9 cellular contexts compared by ENCODE assay signal in genomic region chr20:10508468-10509251, GRCh38.
DNase-seq lines count a peak whose midpoint lies in the region; ATAC-seq and TF ChIP-seq lines count a peak whose summit lies in the region.
"Had no signal": no experiment of that assay in that cellular context is flagged by ENCODE, and none has a peak within 500 bp of the region (broad histone marks: within the 10 kb centered on the region; RNA-seq: fewer than 3 reads in every experiment).

No MANE protein-coding gene starts in this region.

- no peaks in the 10 kb centered on the region for H3K9me3 Mint-ChIP-seq in brain

- TF ChIP-seq CTCF in HEK293 (tag by site-specific recombination; IDR thresholded peaks at IDR 0.05) (no peak), brain (conservative IDR thresholded peaks at IDR 0.05) (no peak)

- no peak for ATAC-seq in HG03139 (IDR thresholded peaks at IDR 0.05; ENCODE audit: unreplicated experiment)
- ATAC-seq in HG03175 (IDR thresholded peaks at IDR 0.05; ENCODE audit: unreplicated experiment): no peak

- H3K4me1 ChIP-seq in HEK293 (ENCODE audit: control insufficient read depth, insufficient read depth, low read length): peaks cover 9% of the 10 kb centered on the region
- peaks cover 34% of the 10 kb centered on the region for H3K4me1 ChIP-seq in stomach smooth muscle (ENCODE audit: control insufficient read depth, insufficient read depth, low read length)

- peaks cover 62% of the 10 kb centered on the region for H3K4me1 Mint-ChIP-seq in brain

- POLR2A ChIA-PET in HEK293 (lab: Yijun Ruan, JAX): no interaction called here

- H3K36me3 ChIP-seq in HEK293 (ENCODE audit: control insufficient read depth in 2 of 2, insufficient read depth in 1 of 2, low read length in 2 of 2) (no peaks in the 10 kb centered on the region), stomach smooth muscle (ENCODE audit: control insufficient read depth in 2 of 2, insufficient read depth in 2 of 2, low read length in 2 of 2) (no peaks in the 10 kb centered on the region)

- DNase-seq in islet precursor cell: peak; percentile 75
- DNase-seq in activated naive CD4-positive, alpha-beta T cell treated with anti-CD3 and anti-CD28 coated beads, Interleukin-2, amount 50 U/mL, for 16 hours: no peak
- no peak for DNase-seq in NCI-H2107 (lab: John Stamatoyannopoulos, UW)
- DNase-seq: MV-4-11 had no signal

- CTCF ChIA-PET in HEK293 (lab: Yijun Ruan, JAX): no interaction called here

- H3K9me3 ChIP-seq in HEK293 (ENCODE audit: control insufficient read depth, insufficient read depth, low read depth, low read length) (no peaks in the 10 kb centered on the region), stomach smooth muscle (ENCODE audit: control insufficient read depth in 2 of 2, low read length in 2 of 2) (no peaks in the 10 kb centered on the region)

- H3K27me3 ChIP-seq in stomach smooth muscle (ENCODE audit: control insufficient read depth in 1 of 2, insufficient read depth in 2 of 2, low read length in 2 of 2): no peaks in the 10 kb centered on the region

- H3K27me3 Mint-ChIP-seq in brain: no peaks in the 10 kb centered on the region

- H3K27ac Mint-ChIP-seq in brain: peak overlapping the region; percentile 6 to 94 (median 83)

- H3K9ac ChIP-seq in stomach smooth muscle (ENCODE audit: low read length in 2 of 2): peak overlapping the region in 1 of 2 donors; percentile 47

- H3K36me3 Mint-ChIP-seq in brain: no peaks in the 10 kb centered on the region

- H3K4me3 Mint-ChIP-seq in brain: peak overlapping the region in 3 of 5 experiments; percentile 6 to 28 (median 7)

- no peak overlapping the region for H3K27ac ChIP-seq in HEK293 (ENCODE audit: extremely low read depth, low read depth, low read length)
- peak overlapping the region; percentile 80 for H3K27ac ChIP-seq in stomach smooth muscle (ENCODE audit: low read length)

- H3K4me3 ChIP-seq in HEK293 (ENCODE audit: low read depth, low read length) (no peak overlapping the region), stomach smooth muscle (ENCODE audit: low read length in 2 of 2) (peak overlapping the region in 1 of 2 donors; percentile 47)

TF ChIP-seq in HEK293, 187 proteins besides CTCF, POLR2A, EP300 and RAD21:
- TF ChIP-seq ZNF311 (tag by site-specific recombination; IDR thresholded peaks at IDR 0.05; ENCODE audit: borderline replicate concordance) (no peak), ZSCAN16 (tag by site-specific recombination; IDR thresholded peaks at IDR 0.05) (peak; percentile 87)
